In the genomic region with DNA sequence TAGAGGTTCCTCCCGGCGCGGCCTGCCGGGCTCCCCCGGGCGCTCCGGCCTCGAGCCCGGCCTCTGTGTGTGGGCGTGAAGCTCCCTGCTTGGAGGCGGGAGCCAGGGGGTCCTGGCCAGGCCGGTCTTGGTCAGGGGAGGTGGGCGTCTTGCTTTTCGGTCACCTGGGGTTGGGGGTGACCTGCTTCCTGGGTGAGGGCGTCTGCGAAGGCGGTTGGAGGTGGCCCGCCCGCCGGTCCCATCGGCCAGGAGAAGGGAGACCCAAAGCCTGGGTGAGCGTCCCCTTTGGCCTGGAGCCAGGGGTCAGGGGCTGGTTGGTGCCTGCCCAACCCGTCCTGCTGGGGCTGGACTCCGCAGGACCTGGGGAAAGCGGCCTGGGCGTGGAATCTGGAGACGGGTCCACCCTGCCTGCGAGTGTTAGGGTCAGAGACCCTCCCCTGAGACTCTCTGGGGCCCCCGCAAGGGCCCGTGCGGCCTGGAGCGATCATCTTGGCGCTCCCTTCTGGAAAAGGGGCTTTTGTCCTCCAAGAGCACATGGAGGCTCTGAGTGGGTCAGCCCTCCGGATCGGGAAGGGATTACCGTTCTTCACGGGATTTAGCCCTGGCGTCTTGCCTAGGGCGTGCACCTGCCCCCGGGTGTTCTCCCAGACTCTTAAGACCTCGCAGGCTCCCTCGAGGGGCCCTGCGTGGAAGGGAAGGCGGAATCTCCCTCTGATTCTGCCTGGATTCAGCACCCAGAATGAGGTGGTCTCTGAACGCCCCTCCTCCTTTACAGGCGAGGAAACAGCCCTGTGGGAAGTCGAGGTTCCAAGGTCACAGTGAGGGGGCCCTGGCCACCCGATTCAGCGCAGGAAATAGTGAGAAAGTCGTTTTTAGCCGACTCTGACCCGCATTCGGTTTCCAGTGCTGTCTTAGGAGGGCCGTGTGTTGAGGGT, we compare ENCODE assay signal across 8 cellular contexts. TPM values are rescaled to one million over a fixed set of nuclear protein-coding genes. Genes with fewer than 3 reads are reported as not detected.
DNase-seq lines count a peak whose midpoint lies in the region; ATAC-seq and TF ChIP-seq lines count a peak whose summit lies in the region.

No MANE protein-coding gene starts in this region.

- H3K4me1 Mint-ChIP-seq in T-helper 1 cell treated with Interleukin-12 subunit alpha and Interleukin-12 subunit beta and Interleukin-4 antibody, amounts not matched to agents 30 μg/mL and 1 μg/mL, for 36 hours (ENCODE audit: low read depth): peaks cover 28% of the 10 kb centered on the region
- peaks cover 27% of the 10 kb centered on the region for H3K4me1 Mint-ChIP-seq in memory B cell
- H3K4me1 Mint-ChIP-seq in type B pancreatic cell (ENCODE audit: unreplicated experiment): peaks cover 30% of the 10 kb centered on the region

- POLR2A ChIA-PET in PC-9 (lab: Charles Lee; ENCODE audit: unreplicated experiment): interaction anchor here (0.6 kb wide), 1 partner anchor 502 kb away, joined by 7 read pairs; no protein-coding TSS in a partner anchor

- H3K79me2 ChIP-seq in PC-9 (ENCODE audit: low read depth): peaks cover 56% of the 10 kb centered on the region

- peaks cover 51% of the 10 kb centered on the region for H3F3A ChIP-seq in PC-9 (ENCODE audit: insufficient read depth, low read depth)

- peak overlapping the region; percentile 83 for H3K4me2 ChIP-seq in PC-9

- H4K20me1 ChIP-seq in PC-9 (ENCODE audit: insufficient read depth): peaks cover 41% of the 10 kb centered on the region

- CTCF ChIA-PET in PC-9 (lab: Charles Lee): no interaction called here

- peak overlapping the region; percentile 63 for H3K27ac Mint-ChIP-seq in T-helper 1 cell treated with Interleukin-12 subunit alpha and Interleukin-12 subunit beta and Interleukin-4 antibody, amounts not matched to agents 30 μg/mL and 1 μg/mL, for 36 hours
- H3K27ac Mint-ChIP-seq in memory B cell (peak overlapping the region; percentile 90), type B pancreatic cell (peak overlapping the region; percentile 82)

- H3K27me3 ChIP-seq in PC-9 (ENCODE audit: insufficient read depth, low read depth) (no peaks in the 10 kb centered on the region), dorsolateral prefrontal cortex (peaks cover 0 to 4% (median 0%) of the 10 kb centered on the region in 45 donors)

- peaks cover 35% of the 10 kb centered on the region for H3K4me1 ChIP-seq in PC-9 (replicated peaks; ENCODE audit: insufficient read depth)

- ATAC-seq in HG02840 (IDR thresholded peaks at IDR 0.05; ENCODE audit: low FRiP score, unreplicated experiment): peak; percentile 1
- no peak for ATAC-seq in memory B cell (ENCODE audit: low read depth)
- no peak for ATAC-seq in HG02571 (IDR thresholded peaks at IDR 0.05; ENCODE audit: unreplicated experiment)

- H3K4me3 ChIP-seq in PC-9 (peak overlapping the region; percentile 97), dorsolateral prefrontal cortex (peak overlapping the region; percentile 69 to 100 (median 97))

- peaks cover 1% of the 10 kb centered on the region for H3K36me3 Mint-ChIP-seq in T-helper 1 cell treated with Interleukin-12 subunit alpha and Interleukin-12 subunit beta and Interleukin-4 antibody, amounts not matched to agents 30 μg/mL and 1 μg/mL, for 36 hours (ENCODE audit: low read depth)
- H3K36me3 Mint-ChIP-seq in memory B cell: peaks cover 3% of the 10 kb centered on the region
- H3K36me3 Mint-ChIP-seq in type B pancreatic cell: peaks cover 3% of the 10 kb centered on the region

- H3K4me3 Mint-ChIP-seq in T-helper 1 cell treated with Interleukin-12 subunit alpha and Interleukin-12 subunit beta and Interleukin-4 antibody, amounts not matched to agents 30 μg/mL and 1 μg/mL, for 36 hours: peak overlapping the region; percentile 84
- H3K4me3 Mint-ChIP-seq in memory B cell (peak overlapping the region; percentile 77), type B pancreatic cell (peak overlapping the region; percentile 90)

- BruUV-seq in PC-9 (replicated peaks; lab: Mats Ljungman, UMichigan): TSS peak; percentile 55

- TF ChIP-seq CTCF in PC-9 (conservative IDR thresholded peaks at IDR 0.05) (no peak), dorsolateral prefrontal cortex (IDR thresholded peaks at IDR 0.05 in 54 of 56, conservative IDR thresholded peaks at IDR 0.05 in 2 of 56; ENCODE audit: low read depth in 1 of 56, partially characterized antibody in 56 of 56) (no peak), type B pancreatic cell (conservative IDR thresholded peaks at IDR 0.05) (no peak)

- H3K9me2 ChIP-seq in PC-9 (ENCODE audit: insufficient read depth): no peaks in the 10 kb centered on the region

- DNase-seq in T-helper 1 cell (no peak), PC-9 (peak in 1 of 2 experiments; percentile 50), dorsolateral prefrontal cortex (peak in 1 of 10 donors; percentile 12), memory B cell (ENCODE audit: low spot score in 2 of 2) (peak in 1 of 2 donors; percentile 34), type B pancreatic cell (ENCODE audit: extremely low spot score, unreplicated experiment) (no peak)

- H3K27me3 Mint-ChIP-seq in T-helper 1 cell treated with Interleukin-12 subunit alpha and Interleukin-12 subunit beta and Interleukin-4 antibody, amounts not matched to agents 30 μg/mL and 1 μg/mL, for 36 hours (ENCODE audit: low read depth): no peaks in the 10 kb centered on the region
- H3K27me3 Mint-ChIP-seq in memory B cell (no peaks in the 10 kb centered on the region), type B pancreatic cell (peaks cover 10% of the 10 kb centered on the region)

- intact Hi-C loops in PC-9 (cut with micrococcal nuclease; ENCODE audit: unreplicated experiment): loop anchor here (1.0 to 10.0 kb wide), 3 partner anchors 38 to 352 kb away; partner anchors contain the start of genes ARID3A and PTBP1
- intact Hi-C loops in dorsolateral prefrontal cortex (cut with DNase I): loop anchor here (2.0 to 10.0 kb wide), 6 partner anchors 40 to 322 kb away; partner anchors contain the start of genes RNF126 (in 2 of the 2), MED16 (in 1 of the 2), POLRMT (in 1 of the 2) and PTBP1 (in 1 of the 2)

- no peaks in the 10 kb centered on the region for H3K36me3 ChIP-seq in PC-9 (ENCODE audit: low read depth)

- H3K9me3 ChIP-seq in PC-9 (ENCODE audit: insufficient read depth, low read depth): no peaks in the 10 kb centered on the region

- no peaks in the 10 kb centered on the region for H3K9me3 Mint-ChIP-seq in T-helper 1 cell treated with Interleukin-12 subunit alpha and Interleukin-12 subunit beta and Interleukin-4 antibody, amounts not matched to agents 30 μg/mL and 1 μg/mL, for 36 hours
- H3K9me3 Mint-ChIP-seq in memory B cell (no peaks in the 10 kb centered on the region), type B pancreatic cell (no peaks in the 10 kb centered on the region)

- peak overlapping the region; percentile 46 for H3K27ac ChIP-seq in PC-9
- peak overlapping the region; percentile 28 to 98 (median 91) for H3K27ac ChIP-seq in dorsolateral prefrontal cortex

- H2AFZ ChIP-seq in PC-9: 0 out of 2 replicates have a peak overlapping the region, but pooled peaks have one; percentile 62

RNA-seq across cellular contexts. Expression of gene BSG, which starts 0.8 kb away (rescaled TPM):
- total RNA-seq in PC-9 (2021) (772 and 823 TPM in 2 replicates), dorsolateral prefrontal cortex (100 to 1,000 TPM; 350 to 867 (median 549) TPM), type B pancreatic cell (ENCODE audit: low replicate concordance) (497 and 522 TPM in 2 replicates)

RNA-seq across cellular contexts. Expression of gene HCN2, which starts 16.5 kb away (rescaled TPM):
- total RNA-seq in PC-9 (2021) (1.5 and 2.0 TPM in 2 replicates), dorsolateral prefrontal cortex (100 to 1,000 TPM in 109 of 120 experiments, 10 to 100 TPM in 11; 76.8 to 199 (median 123) TPM), type B pancreatic cell (ENCODE audit: low replicate concordance) (1.4 and 1.9 TPM in 2 replicates)

RNA-seq across cellular contexts. Expression of gene GZMM, which starts 29.3 kb away (rescaled TPM):
- total RNA-seq in PC-9 (2021) (0.39 and 0.88 TPM in 2 replicates), dorsolateral prefrontal cortex (1 to 10 TPM in 36 of 120 experiments, under 1 TPM in 46, not detected in 38; 0.43 to 5.3 (median 0.94) TPM), type B pancreatic cell (ENCODE audit: low replicate concordance) (0.34 TPM in 1 of 2 replicates, not detected in the other)

RNA-seq across cellular contexts. Expression of gene CDC34, which starts 41.6 kb away (rescaled TPM):
- total RNA-seq in PC-9 (2021) (93.3 and 98.2 TPM in 2 replicates), dorsolateral prefrontal cortex (10 to 100 TPM; 53.7 to 98.3 (median 68.0) TPM), type B pancreatic cell (ENCODE audit: low replicate concordance) (93.0 and 95.0 TPM in 2 replicates)

Comparison
In these comparisons a context has a peak if more than half of its experiments do, and no peak if none do; other contexts are left out.
1. RNA of gene HCN2, which starts 16.5 kb away (total RNA-seq): 76.8 to 199 TPM in dorsolateral prefrontal cortex; 1.5 to 2.0 TPM in PC-9 and 1.4 to 1.9 TPM in type B pancreatic cell; every median in the first group is over 10 times any median in the second.
2. Peak in every context shown above with its lines, with median percentiles within 50 percentile points of each other: H3K27ac Mint-ChIP-seq and H3K4me3 Mint-ChIP-seq.